8 cellular contexts compared by ENCODE assay signal in the genomic region with DNA sequence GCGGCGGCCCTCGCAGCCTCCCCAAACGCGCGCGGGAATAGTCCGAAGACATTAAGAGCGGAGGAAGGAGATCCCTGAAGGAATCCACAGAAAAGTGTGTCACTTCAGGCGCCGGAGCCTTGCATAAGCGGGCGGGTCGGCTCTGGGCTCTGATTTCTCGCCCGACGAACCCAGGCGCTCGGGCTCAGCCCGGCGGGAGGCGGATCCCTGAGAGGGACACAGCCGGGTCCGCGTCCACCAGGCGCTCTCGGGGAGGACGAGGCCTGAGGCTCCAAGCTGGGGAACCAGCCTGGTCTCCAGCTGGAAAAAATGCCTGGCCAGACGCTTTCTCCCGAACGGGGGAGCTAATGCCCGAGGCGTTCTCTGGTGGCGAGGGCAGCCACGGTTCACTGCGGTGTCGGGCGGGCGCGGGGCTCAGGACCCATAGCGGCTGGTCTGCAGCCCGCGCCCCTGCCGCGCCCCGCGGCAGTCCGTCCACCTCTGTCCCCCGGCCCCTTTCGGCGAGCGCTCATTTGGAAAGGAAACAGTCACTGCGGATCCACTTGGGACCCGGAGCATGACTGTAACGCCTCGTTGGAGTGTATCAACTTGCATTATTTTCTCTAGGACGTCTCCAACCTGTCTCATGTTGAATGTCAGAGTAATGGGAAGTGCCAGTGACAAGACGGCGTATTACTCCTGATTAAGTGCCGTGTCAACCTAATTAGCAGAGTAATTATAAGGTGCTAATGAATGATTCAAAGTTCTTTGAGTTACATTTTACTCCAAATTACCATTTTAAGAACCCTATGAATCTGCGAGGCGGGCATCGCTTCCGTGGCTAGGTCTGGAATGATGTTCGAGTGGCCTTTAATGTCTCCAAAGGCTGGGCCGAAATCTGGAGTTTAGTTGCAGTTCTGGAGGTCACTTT. TPM values are rescaled to one million over a fixed set of nuclear protein-coding genes. Genes with fewer than 3 reads are reported as not detected.
DNase-seq lines count a peak whose midpoint lies in the region; ATAC-seq and TF ChIP-seq lines count a peak whose summit lies in the region.

No MANE protein-coding gene starts in this region.

- no peaks in the 10 kb centered on the region for H3K36me3 Mint-ChIP-seq in neural crest cell (ENCODE audit: low read depth)

- H3K4me2 ChIP-seq in BLaER1, result no peak overlapping the region

- H3K27me3 ChIP-seq in BLaER1 (peaks cover 91% of the 10 kb centered on the region), uterus (peaks cover 23 to 93% of the 10 kb centered on the region in 2 donors)

- H3K4me1 ChIP-seq in BLaER1, result no peaks in the 10 kb centered on the region
- H3K4me1 ChIP-seq in uterus, result peaks cover 0 to 13% of the 10 kb centered on the region in 2 donors

- H3K27me3 Mint-ChIP-seq in neural crest cell (ENCODE audit: low read depth), result peaks cover 98% of the 10 kb centered on the region

- no peaks in the 10 kb centered on the region for H3K36me3 ChIP-seq in BLaER1
- H3K36me3 ChIP-seq in uterus, result no peaks in the 10 kb centered on the region

- H3K4me3 Mint-ChIP-seq in neural crest cell, result peak overlapping the region; percentile 93

- peaks cover 51% of the 10 kb centered on the region for H3K9me3 ChIP-seq in BLaER1
- H3K9me3 ChIP-seq in uterus, result no peaks in the 10 kb centered on the region

- H3K27ac ChIP-seq in BLaER1 (no peak overlapping the region), uterus (no peak overlapping the region)

- H3K9ac ChIP-seq in BLaER1, result no peak overlapping the region

- H3K9me3 Mint-ChIP-seq in neural crest cell, result no peaks in the 10 kb centered on the region

- H4K20me1 ChIP-seq in BLaER1, result no peaks in the 10 kb centered on the region; the same call in 1 of the 2 replicates

- intact Hi-C loops in uterus (cut with DNase I; ENCODE audit: low total_unique reads), result no loop called here

- no peak for TF ChIP-seq POLR2A in uterus (IDR thresholded peaks at IDR 0.05)

- H3K4me3 ChIP-seq in BLaER1 (0 out of 2 replicates have a peak overlapping the region, but pooled peaks have one; percentile 1), uterus (no peak overlapping the region)

- H3K4me1 Mint-ChIP-seq in neural crest cell, result peaks cover 20% of the 10 kb centered on the region

- DNase-seq in HuH-7 (ENCODE audit: low spot score) (peak; percentile 71), dermis blood vessel endothelial cell (peak; percentile 32), neural crest cell (ENCODE audit: low read depth, low spot score) (no peak), uterus (no peak), NCI-H2081 (lab: John Stamatoyannopoulos, UW) (no peak)
- DNase-seq in activated CD4-positive, alpha-beta T cell treated with anti-CD3 and anti-CD28 coated beads for 1 hour, result no peak

- TF ChIP-seq CTCF in neural crest cell (conservative IDR thresholded peaks at IDR 0.05) (no peak), uterus (IDR thresholded peaks at IDR 0.05) (no peak)

- ATAC-seq in HG03469 (IDR thresholded peaks at IDR 0.05; ENCODE audit: unreplicated experiment), result no peak

- no peak overlapping the region for H3K27ac Mint-ChIP-seq in neural crest cell (ENCODE audit: unreplicated experiment)

RNA-seq across cellular contexts. Expression of gene BARHL2, which starts 1.6 kb away (rescaled TPM):
- total RNA-seq in dermis blood vessel endothelial cell, result not detected in 2 replicates
- total RNA-seq in neural crest cell, result not detected in 2 replicates
- total RNA-seq in uterus, result not detected

Comparison
In these comparisons a context has a peak if more than half of its experiments do, and no peak if none do; other contexts are left out.
1. DNase-seq: peak in HuH-7 (single experiment) and dermis blood vessel endothelial cell (single experiment); none in neural crest cell (single experiment), uterus (0 of 2), activated CD4-positive, alpha-beta T cell treated with anti-CD3 and anti-CD28 coated beads for 1 hour (single experiment) and NCI-H2081 (0 of 2).